Comparison of ENCODE assay signal across 22 cellular contexts in the genomic region with DNA sequence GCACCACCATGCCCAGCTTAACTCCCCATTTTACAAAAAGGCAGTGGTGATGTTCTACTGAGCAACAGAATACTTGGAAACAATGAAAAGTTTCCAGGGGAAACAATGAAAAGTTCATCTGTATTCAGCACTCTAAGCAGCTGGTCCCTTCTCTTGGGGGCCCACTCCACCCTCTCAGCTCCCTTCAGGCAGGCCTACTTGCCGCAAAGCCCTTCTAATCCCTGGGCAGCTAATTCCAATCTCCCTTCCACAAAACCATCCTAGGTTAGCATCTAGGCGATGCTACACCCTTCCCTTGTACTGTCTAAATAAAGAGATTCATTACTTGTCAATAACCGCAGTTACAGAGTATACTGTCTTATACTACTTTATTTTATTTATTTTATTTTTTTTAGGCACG.
"Had no signal": no experiment of that assay in that cellular context is flagged by ENCODE, and none has a peak within 500 bp of the region (broad histone marks: within the 10 kb centered on the region; RNA-seq: fewer than 3 reads in every experiment).

No MANE protein-coding gene starts in this region.

- H3K9me3 ChIP-seq: MG63 had no signal

- H3K36me3 Mint-ChIP-seq: activated CD4-positive, alpha-beta memory T cell treated with anti-CD3 and anti-CD28 coated beads for 36 hours had no signal

- H3K9me3 Mint-ChIP-seq: activated B cell treated with CpG ODN at 0.5 μM for 24 hours; activated CD4-positive, alpha-beta memory T cell treated with anti-CD3 and anti-CD28 coated beads for 36 hours; activated CD4-positive, alpha-beta T cell treated with anti-CD3 and anti-CD28 coated beads, Interleukin-2, amount 10 ng/mL, durations not matched to agents 24 days and 14 days; activated naive CD4-positive, alpha-beta T cell treated with anti-CD3 and anti-CD28 coated beads for 36 hours; activated T-helper 17 cell treated with anti-CD3 and anti-CD28 coated beads, Interleukin-2, amount 50 U/mL, for 72 hours; IgD-negative memory B cell; T-helper 1 cell treated with Interleukin-12 subunit alpha and Interleukin-12 subunit beta and Interleukin-4 antibody, amounts not matched to agents 30 μg/mL and 1 μg/mL, for 36 hours had no signal

- ATAC-seq: activated T-helper 17 cell treated with anti-CD3 and anti-CD28 coated beads, Interleukin-2, amount 50 U/mL, for 72 hours had no signal

- DNase-seq: activated B cell treated with CpG ODN at 0.5 μM for 24 hours; activated CD4-positive, alpha-beta memory T cell treated with anti-CD3 and anti-CD28 coated beads for 36 hours; activated CD4-positive, alpha-beta T cell treated with anti-CD3 and anti-CD28 coated beads for 1 hour; activated CD4-positive, alpha-beta T cell treated with anti-CD3 and anti-CD28 coated beads, Interleukin-2, amount 10 ng/mL, durations not matched to agents 24 days and 14 days; activated CD8-positive, alpha-beta memory T cell treated with anti-CD3 and anti-CD28 coated beads for 24 hours; activated gamma-delta T cell; activated naive CD4-positive, alpha-beta T cell treated with anti-CD3 and anti-CD28 coated beads for 36 hours; activated T-cell treated with anti-CD3 and anti-CD28 coated beads, Interleukin-2, amount 50 U/mL, for 48 hours; cerebellar nuclear complex; MG63; NCI-H1105; NCI-H1436 treated with DMSO at 0.1 percent for 48 hours; NCI-H187; NCI-H2081; NCI-H446; NCI-H526; NCI-H774; SHP77 treated with DMSO at 0.1 percent for 48 hours had no signal

- H3K4me3 Mint-ChIP-seq: activated B cell treated with CpG ODN at 0.5 μM for 24 hours; activated CD4-positive, alpha-beta memory T cell treated with anti-CD3 and anti-CD28 coated beads for 36 hours; activated CD4-positive, alpha-beta T cell treated with anti-CD3 and anti-CD28 coated beads, Interleukin-2, amount 10 ng/mL, durations not matched to agents 24 days and 14 days; activated naive CD4-positive, alpha-beta T cell treated with anti-CD3 and anti-CD28 coated beads for 36 hours; activated naive CD8-positive, alpha-beta T cell; activated T-helper 17 cell treated with anti-CD3 and anti-CD28 coated beads, Interleukin-2, amount 50 U/mL, for 72 hours; T-helper 1 cell treated with Interleukin-12 subunit alpha and Interleukin-12 subunit beta and Interleukin-4 antibody, amounts not matched to agents 30 μg/mL and 1 μg/mL, for 36 hours had no signal

- H3K27ac Mint-ChIP-seq: activated B cell treated with CpG ODN at 0.5 μM for 24 hours; activated CD4-positive, alpha-beta memory T cell treated with anti-CD3 and anti-CD28 coated beads for 36 hours; activated CD4-positive, alpha-beta T cell treated with anti-CD3 and anti-CD28 coated beads, Interleukin-2, amount 10 ng/mL, durations not matched to agents 24 days and 14 days; activated naive CD4-positive, alpha-beta T cell treated with anti-CD3 and anti-CD28 coated beads for 36 hours; activated naive CD8-positive, alpha-beta T cell; activated T-helper 17 cell treated with anti-CD3 and anti-CD28 coated beads, Interleukin-2, amount 50 U/mL, for 72 hours; IgD-negative memory B cell; T-helper 1 cell treated with Interleukin-12 subunit alpha and Interleukin-12 subunit beta and Interleukin-4 antibody, amounts not matched to agents 30 μg/mL and 1 μg/mL, for 36 hours had no signal

- H3K36me3 ChIP-seq: MG63 had no signal

- H3K27me3 Mint-ChIP-seq: activated B cell treated with CpG ODN at 0.5 μM for 24 hours; activated CD4-positive, alpha-beta memory T cell treated with anti-CD3 and anti-CD28 coated beads for 36 hours; activated CD4-positive, alpha-beta T cell treated with anti-CD3 and anti-CD28 coated beads, Interleukin-2, amount 10 ng/mL, durations not matched to agents 24 days and 14 days; activated naive CD8-positive, alpha-beta T cell; activated T-helper 17 cell treated with anti-CD3 and anti-CD28 coated beads, Interleukin-2, amount 50 U/mL, for 72 hours; IgD-negative memory B cell had no signal

- H3K27me3 ChIP-seq: MG63 had no signal

- H3K4me3 ChIP-seq: MG63 had no signal

- H3K4me1 Mint-ChIP-seq: activated CD4-positive, alpha-beta T cell treated with anti-CD3 and anti-CD28 coated beads, Interleukin-2, amount 10 ng/mL, durations not matched to agents 24 days and 14 days; activated T-helper 17 cell treated with anti-CD3 and anti-CD28 coated beads, Interleukin-2, amount 50 U/mL, for 72 hours had no signal
